14 cellular contexts compared by ENCODE assay signal in the genomic region with DNA sequence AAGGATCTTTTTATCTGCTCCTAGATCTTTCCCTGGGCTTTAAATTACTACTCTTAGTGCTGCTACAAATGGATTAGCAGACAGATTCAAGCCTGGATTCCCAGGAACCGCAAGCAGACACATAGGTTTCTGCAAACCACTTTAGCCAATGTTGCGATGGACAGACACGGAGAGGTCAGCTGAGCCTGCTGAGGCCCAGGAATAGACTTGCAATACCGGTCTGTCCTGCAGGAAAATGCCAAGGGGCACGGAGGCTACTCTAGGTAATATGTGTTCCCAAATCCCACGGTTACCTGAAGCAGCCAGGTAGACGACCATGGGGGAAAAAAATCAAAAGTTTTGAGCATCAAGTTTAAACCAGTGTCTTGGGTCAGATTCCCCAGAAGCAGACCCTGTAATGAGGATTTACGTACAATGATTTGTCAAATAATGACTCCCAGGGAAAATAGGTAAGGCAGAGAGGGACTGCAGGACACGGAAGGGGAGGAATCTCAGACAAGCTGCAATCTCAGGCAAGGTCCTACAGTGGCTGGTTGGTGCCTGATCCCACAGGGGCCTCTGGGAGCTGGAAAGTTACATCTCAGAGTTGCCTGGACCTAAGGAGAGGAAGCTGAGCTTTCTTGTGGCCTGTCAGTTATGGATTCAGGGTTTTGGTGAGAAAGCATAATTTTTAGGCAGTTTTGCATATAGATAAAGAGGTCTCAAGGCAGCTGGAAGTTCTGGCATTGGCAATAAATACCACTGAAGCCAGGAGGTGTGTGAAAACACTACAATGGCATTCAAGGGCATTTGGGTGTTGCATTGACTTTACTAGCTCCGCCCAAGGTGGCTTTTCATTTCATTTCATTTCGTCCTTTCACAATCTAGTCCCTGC. TPM values are rescaled to one million over a fixed set of nuclear protein-coding genes. Genes with fewer than 3 reads are reported as not detected.
DNase-seq lines count a peak whose midpoint lies in the region; ATAC-seq, FAIRE-seq and TF ChIP-seq lines count a peak whose summit lies in the region.
"Had no signal": no experiment of that assay in that cellular context is flagged by ENCODE, and none has a peak within 500 bp of the region (broad histone marks: within the 10 kb centered on the region; RNA-seq: fewer than 3 reads in every experiment).

No MANE protein-coding gene starts in this region.

- peaks cover 3% of the 10 kb centered on the region for H3K27me3 Mint-ChIP-seq in GM23338 (ENCODE audit: insufficient read depth, low read depth, poor library complexity)

- peaks cover 11% of the 10 kb centered on the region for H3K9me3 Mint-ChIP-seq in GM23338
- H3K9me3 Mint-ChIP-seq: effector memory CD8-positive, alpha-beta T cell; HFFc6 had no signal

- peak overlapping the region; percentile 24; the same call in 1 of the 2 replicates for H3K27ac Mint-ChIP-seq in GM23338
- H3K27ac Mint-ChIP-seq: effector memory CD8-positive, alpha-beta T cell; HFFc6; stimulated activated naive CD8-positive, alpha-beta T cell treated with anti-CD3 and anti-CD28 coated beads, Interleukin-15, Interleukin-2, amounts not matched to agents 100 ng/mL and 50 ng/mL, for 24 hours had no signal

- peak overlapping the region; percentile 39 for H3K4me2 ChIP-seq in GM23338

- peak; percentile 11 for DNase-seq in GM23338 (ENCODE audit: low spot score)
- DNase-seq in RWPE2 (ENCODE audit: low spot score), result no peak
- peak; percentile 26 for DNase-seq in left kidney (ENCODE audit: low read depth, low spot score)
- peak; percentile 83 to 86 for DNase-seq in thyroid gland
- DNase-seq in D721Med (ENCODE audit: insufficient read length, low spot score), result no peak
- DNase-seq in GM10266 (ENCODE audit: extremely low spot score), result no peak

- peaks cover 6% of the 10 kb centered on the region; the same call in 2 of the 3 replicates for H3K36me3 Mint-ChIP-seq in GM23338 (ENCODE audit: low read depth)
- H3K36me3 Mint-ChIP-seq: CD4-positive, alpha-beta memory T cell had no signal

- H3K4me1 Mint-ChIP-seq in GM23338, result peaks cover 19% of the 10 kb centered on the region

- H3K4me3 ChIP-seq in GM23338 (no peak overlapping the region), RWPE2 (ENCODE audit: severe bottlenecking) (no peak overlapping the region), thyroid gland (replicated peaks in 1 of 3) (no peak overlapping the region)

- H3K27ac ChIP-seq in GM23338 (ENCODE audit: low read depth) (no peak overlapping the region), RWPE2 (ENCODE audit: poor library complexity, severe bottlenecking) (no peak overlapping the region), thyroid gland (peak overlapping the region; percentile 71 to 94 (median 76))

- H3K36me3 ChIP-seq in GM23338 (ENCODE audit: insufficient read depth) (no peaks in the 10 kb centered on the region), RWPE2 (ENCODE audit: low read depth) (no peaks in the 10 kb centered on the region), thyroid gland (no peaks in the 10 kb centered on the region)

- no peaks in the 10 kb centered on the region for H3F3A ChIP-seq in GM23338 (replicated peaks; ENCODE audit: low read depth)

- peak overlapping the region; percentile 92 for H2AFZ ChIP-seq in GM23338

- H3K27me3 ChIP-seq in GM23338 (ENCODE audit: insufficient read depth), result no peaks in the 10 kb centered on the region
- peaks cover 2% of the 10 kb centered on the region for H3K27me3 ChIP-seq in RWPE2 (ENCODE audit: insufficient read depth, poor library complexity, severe bottlenecking)
- H3K27me3 ChIP-seq in thyroid gland, result no peaks in the 10 kb centered on the region

- H3K9me3 ChIP-seq in RWPE2 (ENCODE audit: severe bottlenecking) (no peaks in the 10 kb centered on the region), thyroid gland (no peaks in the 10 kb centered on the region)

- no peaks in the 10 kb centered on the region for H4K20me1 ChIP-seq in GM23338 (replicated peaks; ENCODE audit: insufficient read depth)

- no peaks in the 10 kb centered on the region for H3K79me2 ChIP-seq in GM23338 (replicated peaks; ENCODE audit: insufficient read depth)

- H3K4me1 ChIP-seq in GM23338 (ENCODE audit: insufficient read depth) (peaks cover 7% of the 10 kb centered on the region), RWPE2 (ENCODE audit: insufficient read depth, poor library complexity, severe bottlenecking) (no peaks in the 10 kb centered on the region), thyroid gland (peaks cover 15 to 30% of the 10 kb centered on the region in 2 donors)

- H3K4me3 Mint-ChIP-seq in GM23338, result no peak overlapping the region
- H3K4me3 Mint-ChIP-seq: CD4-positive, alpha-beta memory T cell; effector memory CD8-positive, alpha-beta T cell; HFFc6; naive B cell; stimulated activated naive CD8-positive, alpha-beta T cell treated with anti-CD3 and anti-CD28 coated beads, Interleukin-15, Interleukin-2, amounts not matched to agents 100 ng/mL and 50 ng/mL, for 24 hours had no signal

- no peak for TF ChIP-seq CTCF in GM23338 (conservative IDR thresholded peaks at IDR 0.05; ENCODE audit: low read depth in 2 of 2)
- no peak for TF ChIP-seq CTCF in RWPE2 (IDR thresholded peaks at IDR 0.05; ENCODE audit: poor library complexity, severe bottlenecking)
- TF ChIP-seq CTCF in thyroid gland (IDR thresholded peaks at IDR 0.05), result peak in 2 of 6 experiments; percentile 17 to 26
- TF ChIP-seq CTCF in D721Med (IDR thresholded peaks at IDR 0.05; ENCODE audit: insufficient read depth, missing control alignments), result no peak
- TF ChIP-seq CTCF in GM10266 (IDR thresholded peaks at IDR 0.05; ENCODE audit: control insufficient read depth, insufficient read depth, low read depth, missing control alignments), result no peak

- no peak for TF ChIP-seq POLR2A in thyroid gland (IDR thresholded peaks at IDR 0.05)

- 25% methylated on average over 11 of the region's 11 CpGs for WGBS in thyroid gland, 2 donors

- no peak for FAIRE-seq in D721Med (lab: Jason Lieb, UNC)
- FAIRE-seq: frontal cortex had no signal

- intact Hi-C loops in thyroid gland (cut with DNase I), result no loop called here

- ATAC-seq in GM23338 (peak; percentile 63), RWPE2 (ENCODE audit: low read depth) (peak; percentile 25; the same call in 2 of the 3 replicates), HG03280 (IDR thresholded peaks at IDR 0.05; ENCODE audit: unreplicated experiment) (no peak)

- H3K9me2 ChIP-seq in GM23338 (ENCODE audit: insufficient read depth), result no peaks in the 10 kb centered on the region

TF ChIP-seq in GM23338, 12 proteins besides CTCF, POLR2A, EP300 and RAD21:
- TF ChIP-seq EZH2 (IDR thresholded peaks at IDR 0.05; ENCODE audit: low read depth, unreplicated experiment), result no peak

RNA-seq across cellular contexts. Expression of a gene that starts 12.5 kb away (rescaled TPM):
- not detected in 2 replicates for total RNA-seq in GM23338 (2014; rRNA removed; shearing (Covaris generic))
- not detected in 2 replicates for polyA plus RNA-seq in GM23338 (2016; fragmentation: Nextera tagmentation; extraction: Ambion mirVana)
- not detected for total RNA-seq in thyroid gland
- total RNA-seq: activated CD8-positive, alpha-beta memory T cell treated with anti-CD3 and anti-CD28 coated beads for 36 hours; CD4-positive, alpha-beta memory T cell; HFFc6 had no signal
- polyA plus RNA-seq: CD4-positive, alpha-beta memory T cell had no signal

RNA-seq across cellular contexts. Expression of a gene that starts 30.8 kb away (rescaled TPM):
- 91.9 and 94.9 TPM in 2 replicates for total RNA-seq in GM23338 (2014; rRNA removed; shearing (Covaris generic))
- 377 and 387 TPM in 2 replicates for polyA plus RNA-seq in GM23338 (2016; fragmentation: Nextera tagmentation; extraction: Ambion mirVana)
- 10 to 100 TPM; 24.8 to 42.0 (median 35.2) TPM for total RNA-seq in thyroid gland

Comparison
In these comparisons a context has a peak if more than half of its experiments do, and no peak if none do; other contexts are left out.
1. DNase-seq: peak in GM23338 (single experiment), left kidney (single experiment) and thyroid gland (2 of 2); none in RWPE2 (single experiment), D721Med (single experiment) and GM10266 (single experiment).
2. H3K27ac ChIP-seq: peak in thyroid gland (3 of 3); none in GM23338 (single experiment) and RWPE2 (single experiment).